Comparison of ENCODE assay signal across 16 cellular contexts in genomic region chr17:35790826-35791225, GRCh38. TPM values are rescaled to one million over a fixed set of nuclear protein-coding genes. Genes with fewer than 3 reads are reported as not detected.
DNase-seq lines count a peak whose midpoint lies in the region; ATAC-seq and TF ChIP-seq lines count a peak whose summit lies in the region.
"Had no signal": no experiment of that assay in that cellular context is flagged by ENCODE, and none has a peak within 500 bp of the region (broad histone marks: within the 10 kb centered on the region; RNA-seq: fewer than 3 reads in every experiment).

No MANE protein-coding gene starts in this region.

- H3K4me1 ChIP-seq in endodermal cell (ENCODE audit: control insufficient read depth, insufficient read depth, low read length) = no peaks in the 10 kb centered on the region
- H3K4me1 ChIP-seq in naive thymus-derived CD4-positive, alpha-beta T cell (ENCODE audit: control insufficient read depth in 2 of 2, insufficient read depth in 2 of 2, low read length in 2 of 2) = peaks cover 3 to 34% of the 10 kb centered on the region in 2 donors
- peaks cover 31% of the 10 kb centered on the region for H3K4me1 ChIP-seq in CD8-positive, alpha-beta T cell (ENCODE audit: insufficient read depth, low read length)

- H3K4me1 Mint-ChIP-seq in endodermal cell = no peaks in the 10 kb centered on the region
- peaks cover 5 to 84% (median 58%) of the 10 kb centered on the region in 7 donors for H3K4me1 Mint-ChIP-seq in naive thymus-derived CD4-positive, alpha-beta T cell
- H3K4me1 Mint-ChIP-seq in activated T-helper 17 cell treated with anti-CD3 and anti-CD28 coated beads, Interleukin-2, amount 50 U/mL, for 72 hours = no peaks in the 10 kb centered on the region
- H3K4me1 Mint-ChIP-seq in CD8-positive, alpha-beta T cell (ENCODE audit: low read depth) = peaks cover 50% of the 10 kb centered on the region

- H3K27me3 ChIP-seq in MG63 = peaks cover 14% of the 10 kb centered on the region
- H3K27me3 ChIP-seq in endodermal cell (ENCODE audit: control insufficient read depth, insufficient read depth, low read length, poor library complexity, severe bottlenecking) = peaks cover 74% of the 10 kb centered on the region
- H3K27me3 ChIP-seq in naive thymus-derived CD4-positive, alpha-beta T cell (ENCODE audit: control insufficient read depth in 2 of 2, insufficient read depth in 2 of 2, low read length in 2 of 2) = no peaks in the 10 kb centered on the region
- peaks cover under 1% of the 10 kb centered on the region for H3K27me3 ChIP-seq in CD8-positive, alpha-beta T cell (ENCODE audit: insufficient read depth, low read length)

- no peaks in the 10 kb centered on the region for H3K36me3 Mint-ChIP-seq in endodermal cell (ENCODE audit: low read depth)
- H3K36me3 Mint-ChIP-seq in naive thymus-derived CD4-positive, alpha-beta T cell = no peaks in the 10 kb centered on the region
- no peaks in the 10 kb centered on the region for H3K36me3 Mint-ChIP-seq in activated T-helper 17 cell treated with anti-CD3 and anti-CD28 coated beads, Interleukin-2, amount 50 U/mL, for 72 hours (ENCODE audit: low read depth)
- no peaks in the 10 kb centered on the region for H3K36me3 Mint-ChIP-seq in CD8-positive, alpha-beta T cell
- H3K36me3 Mint-ChIP-seq: CD4-positive, CD25-positive, alpha-beta regulatory T cell had no signal

- H3K4me3 ChIP-seq in MG63 (no peak overlapping the region), endodermal cell (ENCODE audit: low read length) (no peak overlapping the region)
- H3K4me3 ChIP-seq in naive thymus-derived CD4-positive, alpha-beta T cell (ENCODE audit: low read length) = no peak overlapping the region
- no peak overlapping the region for H3K4me3 ChIP-seq in CD8-positive, alpha-beta T cell (ENCODE audit: low read depth, low read length)

- H3K4me3 Mint-ChIP-seq in endodermal cell = no peak overlapping the region
- peak overlapping the region in 4 of 10 donors; percentile 17 to 84 (median 36) for H3K4me3 Mint-ChIP-seq in naive thymus-derived CD4-positive, alpha-beta T cell
- no peak overlapping the region for H3K4me3 Mint-ChIP-seq in activated T-helper 17 cell treated with anti-CD3 and anti-CD28 coated beads, Interleukin-2, amount 50 U/mL, for 72 hours
- H3K4me3 Mint-ChIP-seq in CD8-positive, alpha-beta T cell = no peak overlapping the region
- H3K4me3 Mint-ChIP-seq: CD4-positive, CD25-positive, alpha-beta regulatory T cell had no signal

- no peaks in the 10 kb centered on the region for H3K9me3 Mint-ChIP-seq in endodermal cell
- H3K9me3 Mint-ChIP-seq in naive thymus-derived CD4-positive, alpha-beta T cell = no peaks in the 10 kb centered on the region
- H3K9me3 Mint-ChIP-seq in activated T-helper 17 cell treated with anti-CD3 and anti-CD28 coated beads, Interleukin-2, amount 50 U/mL, for 72 hours = no peaks in the 10 kb centered on the region
- no peaks in the 10 kb centered on the region for H3K9me3 Mint-ChIP-seq in CD8-positive, alpha-beta T cell

- no peak for TF ChIP-seq CTCF in endodermal cell (conservative IDR thresholded peaks at IDR 0.05)
- no peak for TF ChIP-seq CTCF in CD8-positive, alpha-beta T cell (IDR thresholded peaks at IDR 0.05)

- POLR2A ChIA-PET in naive thymus-derived CD4-positive, alpha-beta T cell (lab: Charles Lee) = no interaction called here
- POLR2A ChIA-PET in CD8-positive, alpha-beta T cell (lab: Charles Lee) = no interaction called here

- H3K36me3 ChIP-seq in MG63 (no peaks in the 10 kb centered on the region), endodermal cell (ENCODE audit: control insufficient read depth, insufficient read depth, low read length) (no peaks in the 10 kb centered on the region)
- H3K36me3 ChIP-seq in naive thymus-derived CD4-positive, alpha-beta T cell (ENCODE audit: control insufficient read depth in 2 of 3, insufficient read depth in 3 of 3, low read length in 3 of 3) = no peaks in the 10 kb centered on the region
- H3K36me3 ChIP-seq in CD8-positive, alpha-beta T cell (ENCODE audit: insufficient read depth, low read length) = no peaks in the 10 kb centered on the region

- H3K27ac ChIP-seq in endodermal cell (ENCODE audit: low read depth, low read length) = no peak overlapping the region
- H3K27ac ChIP-seq in naive thymus-derived CD4-positive, alpha-beta T cell (ENCODE audit: low read depth, low read length) = no peak overlapping the region
- no peak overlapping the region for H3K27ac ChIP-seq in CD8-positive, alpha-beta T cell (ENCODE audit: low read depth, low read length)

- no peak for ATAC-seq in naive thymus-derived CD4-positive, alpha-beta T cell
- ATAC-seq in activated T-helper 17 cell treated with anti-CD3 and anti-CD28 coated beads, Interleukin-2, amount 50 U/mL, for 72 hours (replicated peaks) = no peak
- no peak for ATAC-seq in CD8-positive, alpha-beta T cell
- ATAC-seq in HG03095 (IDR thresholded peaks at IDR 0.05; ENCODE audit: unreplicated experiment) = no peak
- ATAC-seq: Panc1 had no signal

- WGBS in endodermal cell (ENCODE audit: insufficient coverage in 1 of 2, insufficient read length in 1 of 2), 2 experiments = 73 to 90% methylated on average over 2 to 3 of the region's 3 CpGs

- H3K9me3 ChIP-seq in MG63 (no peaks in the 10 kb centered on the region), endodermal cell (ENCODE audit: control insufficient read depth, low read length) (no peaks in the 10 kb centered on the region)
- H3K9me3 ChIP-seq in naive thymus-derived CD4-positive, alpha-beta T cell (ENCODE audit: control insufficient read depth in 2 of 3, low read length in 3 of 3) = no peaks in the 10 kb centered on the region
- no peaks in the 10 kb centered on the region for H3K9me3 ChIP-seq in CD8-positive, alpha-beta T cell (ENCODE audit: low read length)

- CTCF ChIA-PET in naive thymus-derived CD4-positive, alpha-beta T cell (lab: Charles Lee) = no interaction called here
- CTCF ChIA-PET in CD8-positive, alpha-beta T cell (lab: Charles Lee) = no interaction called here

- DNase-seq in D341Med (ENCODE audit: low spot score) (peak; percentile 1), MG63 (peak; percentile 13), endodermal cell (peak; percentile 19)
- DNase-seq in naive thymus-derived CD4-positive, alpha-beta T cell = no peak
- DNase-seq in activated effector memory CD4-positive, alpha-beta T cell treated with anti-CD3 and anti-CD28 coated beads, Interleukin-2, amount 50 U/mL, for 16 hours = no peak
- no peak for DNase-seq in CD8-positive, alpha-beta T cell
- DNase-seq: CD4-positive, CD25-positive, alpha-beta regulatory T cell; DND-41; IMR-90; NCI-H1048; NCI-H146; NCI-H774; SHP77 treated with DMSO at 0.1 percent for 48 hours had no signal

- intact Hi-C loops in naive thymus-derived CD4-positive, alpha-beta T cell (cut with micrococcal nuclease) = no loop called here
- intact Hi-C loops in CD8-positive, alpha-beta T cell (cut with DNase I, micrococcal nuclease) = no loop called here

- H3K27ac Mint-ChIP-seq in endodermal cell = no peak overlapping the region
- H3K27ac Mint-ChIP-seq in naive thymus-derived CD4-positive, alpha-beta T cell = peak overlapping the region in 6 of 9 donors; percentile 36 to 65 (median 58)
- H3K27ac Mint-ChIP-seq in activated T-helper 17 cell treated with anti-CD3 and anti-CD28 coated beads, Interleukin-2, amount 50 U/mL, for 72 hours = no peak overlapping the region
- H3K27ac Mint-ChIP-seq in CD8-positive, alpha-beta T cell = no peak overlapping the region
- H3K27ac Mint-ChIP-seq: CD4-positive, CD25-positive, alpha-beta regulatory T cell had no signal

- H3K27me3 Mint-ChIP-seq in endodermal cell (ENCODE audit: insufficient read depth) = peaks cover 69% of the 10 kb centered on the region
- H3K27me3 Mint-ChIP-seq in naive thymus-derived CD4-positive, alpha-beta T cell = peaks cover 0 to 79% (median 11%) of the 10 kb centered on the region in 5 donors
- H3K27me3 Mint-ChIP-seq in activated T-helper 17 cell treated with anti-CD3 and anti-CD28 coated beads, Interleukin-2, amount 50 U/mL, for 72 hours = peaks cover 16% of the 10 kb centered on the region
- H3K27me3 Mint-ChIP-seq in CD8-positive, alpha-beta T cell (ENCODE audit: low read depth) = peaks cover 15% of the 10 kb centered on the region

- no peak overlapping the region for H3K9ac ChIP-seq in endodermal cell (ENCODE audit: extremely low read depth, low read length, poor library complexity, severe bottlenecking)

RNA-seq across cellular contexts. Expression of gene MMP28, which starts 4.6 kb away (rescaled TPM):
- total RNA-seq in MG63 (2014; rRNA removed; shearing (Covaris generic); ENCODE audit: low replicate concordance) = not detected in 2 replicates
- total RNA-seq in endodermal cell = not detected
- 1.00 TPM for polyA plus RNA-seq in endodermal cell (2013, experiment 1 of 2)
- 0.75 TPM for polyA plus RNA-seq in endodermal cell (2013, experiment 2 of 2)
- total RNA-seq in naive thymus-derived CD4-positive, alpha-beta T cell = 10 to 100 TPM in 3 of 5 experiments, 1 to 10 TPM in 1, not detected in 1; 2.9 to 15.1 (median 14.0) TPM
- 10 to 100 TPM; 19.7 to 33.1 TPM for polyA plus RNA-seq in naive thymus-derived CD4-positive, alpha-beta T cell
- not detected for total RNA-seq in activated T-helper 17 cell treated with anti-CD3 and anti-CD28 coated beads, Interleukin-2, amount 50 U/mL, for 72 hours
- total RNA-seq in CD8-positive, alpha-beta T cell = 1 to 10 TPM; 5.4 to 6.5 TPM
- total RNA-seq: CD4-positive, CD25-positive, alpha-beta regulatory T cell had no signal
- polyA plus RNA-seq: IMR-90 had no signal

RNA-seq across cellular contexts. Expression of gene TAF15, which starts 18.5 kb away (rescaled TPM):
- total RNA-seq in MG63 (2014; rRNA removed; shearing (Covaris generic); ENCODE audit: low replicate concordance) = 10.8 and 33.6 TPM in 2 replicates
- total RNA-seq in endodermal cell = 100 to 1,000 TPM; 230 to 247 TPM
- 213 TPM for polyA plus RNA-seq in endodermal cell (2013, experiment 1 of 2)
- polyA plus RNA-seq in endodermal cell (2013, experiment 2 of 2) = 212 TPM
- 100 to 1,000 TPM; 162 to 281 (median 243) TPM for total RNA-seq in naive thymus-derived CD4-positive, alpha-beta T cell
- polyA plus RNA-seq in naive thymus-derived CD4-positive, alpha-beta T cell = 10 to 100 TPM; 27.8 to 30.2 TPM
- 100 to 1,000 TPM; 240 to 282 TPM for total RNA-seq in activated T-helper 17 cell treated with anti-CD3 and anti-CD28 coated beads, Interleukin-2, amount 50 U/mL, for 72 hours
- 100 to 1,000 TPM; 118 to 121 TPM for total RNA-seq in CD8-positive, alpha-beta T cell

RNA-seq across cellular contexts. Expression of gene C17orf50, which starts 30.1 kb away (rescaled TPM):
- not detected in 2 replicates for total RNA-seq in MG63 (2014; rRNA removed; shearing (Covaris generic); ENCODE audit: low replicate concordance)
- total RNA-seq in endodermal cell = not detected
- not detected for polyA plus RNA-seq in endodermal cell (2013, experiment 1 of 2)
- polyA plus RNA-seq in endodermal cell (2013, experiment 2 of 2) = not detected
- total RNA-seq in naive thymus-derived CD4-positive, alpha-beta T cell = not detected
- under 1 TPM in 1 of 2 donors, not detected in 1; 0.27 TPM for polyA plus RNA-seq in naive thymus-derived CD4-positive, alpha-beta T cell
- not detected for total RNA-seq in activated T-helper 17 cell treated with anti-CD3 and anti-CD28 coated beads, Interleukin-2, amount 50 U/mL, for 72 hours
- total RNA-seq in CD8-positive, alpha-beta T cell = not detected
- total RNA-seq: CD4-positive, CD25-positive, alpha-beta regulatory T cell; IMR-90 had no signal
- polyA plus RNA-seq: CD4-positive, CD25-positive, alpha-beta regulatory T cell; IMR-90 had no signal

RNA-seq across cellular contexts. Expression of gene GAS2L2, which starts 37.8 kb away (rescaled TPM):
- total RNA-seq in MG63 (2014; rRNA removed; shearing (Covaris generic); ENCODE audit: low replicate concordance) = not detected in 2 replicates
- total RNA-seq in endodermal cell = under 1 TPM in 1 of 2 donors, not detected in 1; 0.09 TPM
- polyA plus RNA-seq in endodermal cell (2013, experiment 1 of 2) = 0.11 TPM
- polyA plus RNA-seq in endodermal cell (2013, experiment 2 of 2) = 0.12 TPM
- total RNA-seq in naive thymus-derived CD4-positive, alpha-beta T cell = under 1 TPM in 4 of 5 experiments, not detected in 1; 0.16 to 0.49 (median 0.24) TPM
- polyA plus RNA-seq in naive thymus-derived CD4-positive, alpha-beta T cell = not detected
- not detected for total RNA-seq in activated T-helper 17 cell treated with anti-CD3 and anti-CD28 coated beads, Interleukin-2, amount 50 U/mL, for 72 hours
- under 1 TPM; 0.17 to 0.27 TPM for total RNA-seq in CD8-positive, alpha-beta T cell
- total RNA-seq: CD4-positive, CD25-positive, alpha-beta regulatory T cell; IMR-90 had no signal
- polyA plus RNA-seq: CD4-positive, CD25-positive, alpha-beta regulatory T cell had no signal

RNA-seq across cellular contexts. Expression of gene RASL10B, which starts 59.4 kb away (rescaled TPM):
- total RNA-seq in MG63 (2014; rRNA removed; shearing (Covaris generic); ENCODE audit: low replicate concordance) = 1.2 and 2.6 TPM in 2 replicates
- total RNA-seq in endodermal cell = 10 to 100 TPM; 28.6 to 31.9 TPM
- 15.8 TPM for polyA plus RNA-seq in endodermal cell (2013, experiment 1 of 2)
- 16.5 TPM for polyA plus RNA-seq in endodermal cell (2013, experiment 2 of 2)
- under 1 TPM; 0.34 to 0.76 (median 0.60) TPM for total RNA-seq in naive thymus-derived CD4-positive, alpha-beta T cell
- under 1 TPM; 0.14 to 0.37 TPM for polyA plus RNA-seq in naive thymus-derived CD4-positive, alpha-beta T cell
- total RNA-seq in activated T-helper 17 cell treated with anti-CD3 and anti-CD28 coated beads, Interleukin-2, amount 50 U/mL, for 72 hours = under 1 TPM; 0.16 to 0.63 TPM
- under 1 TPM; 0.16 to 0.22 TPM for total RNA-seq in CD8-positive, alpha-beta T cell
- total RNA-seq: CD4-positive, CD25-positive, alpha-beta regulatory T cell had no signal

Comparison
In these comparisons a context has a peak if more than half of its experiments do, and no peak if none do; other contexts are left out.
1. DNase-seq: peak in D341Med (single experiment), MG63 (single experiment) and endodermal cell (single experiment); none in naive thymus-derived CD4-positive, alpha-beta T cell (0 of 9), activated effector memory CD4-positive, alpha-beta T cell treated with anti-CD3 and anti-CD28 coated beads, Interleukin-2, amount 50 U/mL, for 16 hours (single experiment) and CD8-positive, alpha-beta T cell (0 of 7).
2. H3K27ac Mint-ChIP-seq: peak in naive thymus-derived CD4-positive, alpha-beta T cell (6 of 9); none in endodermal cell (single experiment), activated T-helper 17 cell treated with anti-CD3 and anti-CD28 coated beads, Interleukin-2, amount 50 U/mL, for 72 hours (single experiment) and CD8-positive, alpha-beta T cell (single experiment).